In genomic region chr20:9458075-9458818, GRCh38 we compare ENCODE assay signal across 8 cellular contexts.
DNase-seq lines count a peak whose midpoint lies in the region; ATAC-seq lines count a peak whose summit lies in the region.

No MANE protein-coding gene starts in this region.

- DNase-seq in EL (peak; percentile 35), RPMI8226 (peak; percentile 30), iris pigment epithelial cell (ENCODE audit: low read depth) (peak; percentile 16), retina (no peak), dedifferentiated amniotic fluid mesenchymal stem cell (ENCODE audit: extremely low spot score) (no peak)
- DNase-seq in stimulated activated CD4-positive, alpha-beta T cell treated with anti-CD3 and anti-CD28 coated beads, Interleukin-4, amount 100 ng/mL, for 4 hours = no peak

- ATAC-seq in HG02642 (IDR thresholded peaks at IDR 0.05; ENCODE audit: poor library complexity, unreplicated experiment) = peak; percentile 72
- no peak for ATAC-seq in HG03469 (IDR thresholded peaks at IDR 0.05; ENCODE audit: unreplicated experiment)

Comparison
In these comparisons a context has a peak if more than half of its experiments do, and no peak if none do; other contexts are left out.
1. DNase-seq: peak in EL (single experiment), RPMI8226 (single experiment) and iris pigment epithelial cell (single experiment); none in stimulated activated CD4-positive, alpha-beta T cell treated with anti-CD3 and anti-CD28 coated beads, Interleukin-4, amount 100 ng/mL, for 4 hours (0 of 2), retina (single experiment) and dedifferentiated amniotic fluid mesenchymal stem cell (single experiment).